ENCODE assay signal across 2 cellular contexts in genomic region chr17:79370126-79370525, GRCh38.
TF ChIP-seq lines count a peak whose summit lies in the region.

No MANE protein-coding gene starts in this region.

TF ChIP-seq in HepG2, 621 proteins besides CTCF, POLR2A, EP300 and RAD21:
- no peak for TF ChIP-seq STAG1 (CRISPR knock-in tag; IDR thresholded peaks at IDR 0.05)
- TF ChIP-seq, protein P1, sequence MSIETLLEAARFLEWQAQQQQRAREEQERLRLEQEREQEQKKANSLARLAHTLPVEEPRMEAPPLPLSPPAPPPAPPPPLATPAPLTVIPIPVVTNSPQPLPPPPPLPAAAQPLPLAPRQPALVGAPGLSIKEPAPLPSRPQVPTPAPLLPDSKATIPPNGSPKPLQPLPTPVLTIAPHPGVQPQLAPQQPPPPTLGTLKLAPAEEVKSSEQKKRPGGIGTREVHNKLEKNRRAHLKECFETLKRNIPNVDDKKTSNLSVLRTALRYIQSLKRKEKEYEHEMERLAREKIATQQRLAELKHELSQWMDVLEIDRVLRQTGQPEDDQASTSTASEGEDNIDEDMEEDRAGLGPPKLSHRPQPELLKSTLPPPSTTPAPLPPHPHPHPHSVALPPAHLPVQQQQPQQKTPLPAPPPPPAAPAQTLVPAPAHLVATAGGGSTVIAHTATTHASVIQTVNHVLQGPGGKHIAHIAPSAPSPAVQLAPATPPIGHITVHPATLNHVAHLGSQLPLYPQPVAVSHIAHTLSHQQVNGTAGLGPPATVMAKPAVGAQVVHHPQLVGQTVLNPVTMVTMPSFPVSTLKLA (IDR thresholded peaks at IDR 0.05) = peak; percentile 63

TF ChIP-seq in H1, 55 proteins besides CTCF, POLR2A, EP300 and RAD21 (continued from another document):
- no peak for TF ChIP-seq CBX8 (IDR thresholded peaks at IDR 0.05; ENCODE audit: borderline replicate concordance, low read depth, low read length)
- TF ChIP-seq HDAC6 (IDR thresholded peaks at IDR 0.05; ENCODE audit: low read depth, low read length) = no peak
- no peak for TF ChIP-seq RNF2 (IDR thresholded peaks at IDR 0.05; ENCODE audit: borderline replicate concordance, low read depth, low read length, missing control alignments, poor library complexity, severe bottlenecking)
